In genomic region chr1:22342734-22343191, GRCh38 we compare ENCODE assay signal across 4 cellular contexts.
TF ChIP-seq lines count a peak whose summit lies in the region.

No MANE protein-coding gene starts in this region.

TF ChIP-seq in SK-N-SH, 30 proteins besides CTCF, POLR2A, EP300 and RAD21:
- TF ChIP-seq EZH2phosphoT487 (IDR thresholded peaks at IDR 0.05; ENCODE audit: borderline replicate concordance, low read depth), result no peak
- TF ChIP-seq NRF1 (IDR thresholded peaks at IDR 0.05; ENCODE audit: low read depth, low read length), result no peak
- no peak for TF ChIP-seq SMC3 (IDR thresholded peaks at IDR 0.05; ENCODE audit: low read depth, low read length)

TF ChIP-seq in SK-N-SH treated with all-trans-retinoic acid at 6 μM for 48 hours, 23 proteins besides CTCF, POLR2A, EP300 and RAD21:
- no peak for TF ChIP-seq TOX (CRISPR knock-in tag; IDR thresholded peaks at IDR 0.05; ENCODE audit: borderline replicate concordance)
- TF ChIP-seq ARNTL (CRISPR knock-in tag; IDR thresholded peaks at IDR 0.05; ENCODE audit: borderline replicate concordance, low read depth), result no peak
- TF ChIP-seq, protein P1, sequence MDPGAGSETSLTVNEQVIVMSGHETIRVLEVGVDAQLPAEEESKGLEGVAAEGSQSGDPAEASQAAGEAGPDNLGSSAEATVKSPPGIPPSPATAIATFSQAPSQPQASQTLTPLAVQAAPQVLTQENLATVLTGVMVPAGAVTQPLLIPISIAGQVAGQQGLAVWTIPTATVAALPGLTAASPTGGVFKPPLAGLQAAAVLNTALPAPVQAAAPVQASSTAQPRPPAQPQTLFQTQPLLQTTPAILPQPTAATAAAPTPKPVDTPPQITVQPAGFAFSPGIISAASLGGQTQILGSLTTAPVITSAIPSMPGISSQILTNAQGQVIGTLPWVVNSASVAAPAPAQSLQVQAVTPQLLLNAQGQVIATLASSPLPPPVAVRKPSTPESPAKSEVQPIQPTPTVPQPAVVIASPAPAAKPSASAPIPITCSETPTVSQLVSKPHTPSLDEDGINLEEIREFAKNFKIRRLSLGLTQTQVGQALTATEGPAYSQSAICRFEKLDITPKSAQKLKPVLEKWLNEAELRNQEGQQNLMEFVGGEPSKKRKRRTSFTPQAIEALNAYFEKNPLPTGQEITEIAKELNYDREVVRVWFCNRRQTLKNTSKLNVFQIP (CRISPR knock-in tag; IDR thresholded peaks at IDR 0.05; ENCODE audit: borderline replicate concordance, low read depth), result no peak
- TF ChIP-seq ESRRG (CRISPR knock-in tag; IDR thresholded peaks at IDR 0.05), result no peak
- TF ChIP-seq ZNF565 (CRISPR knock-in tag; conservative IDR thresholded peaks at IDR 0.05; ENCODE audit: low read depth), result no peak
- TF ChIP-seq ZNF8 (CRISPR knock-in tag; IDR thresholded peaks at IDR 0.05), result no peak
- no peak for TF ChIP-seq OSR1 (CRISPR knock-in tag; IDR thresholded peaks at IDR 0.05)
- no peak for TF ChIP-seq CREB5 (CRISPR knock-in tag; IDR thresholded peaks at IDR 0.05; ENCODE audit: low read depth)
- no peak for TF ChIP-seq ZFP3 (CRISPR knock-in tag; IDR thresholded peaks at IDR 0.05)
- TF ChIP-seq, protein P2, sequence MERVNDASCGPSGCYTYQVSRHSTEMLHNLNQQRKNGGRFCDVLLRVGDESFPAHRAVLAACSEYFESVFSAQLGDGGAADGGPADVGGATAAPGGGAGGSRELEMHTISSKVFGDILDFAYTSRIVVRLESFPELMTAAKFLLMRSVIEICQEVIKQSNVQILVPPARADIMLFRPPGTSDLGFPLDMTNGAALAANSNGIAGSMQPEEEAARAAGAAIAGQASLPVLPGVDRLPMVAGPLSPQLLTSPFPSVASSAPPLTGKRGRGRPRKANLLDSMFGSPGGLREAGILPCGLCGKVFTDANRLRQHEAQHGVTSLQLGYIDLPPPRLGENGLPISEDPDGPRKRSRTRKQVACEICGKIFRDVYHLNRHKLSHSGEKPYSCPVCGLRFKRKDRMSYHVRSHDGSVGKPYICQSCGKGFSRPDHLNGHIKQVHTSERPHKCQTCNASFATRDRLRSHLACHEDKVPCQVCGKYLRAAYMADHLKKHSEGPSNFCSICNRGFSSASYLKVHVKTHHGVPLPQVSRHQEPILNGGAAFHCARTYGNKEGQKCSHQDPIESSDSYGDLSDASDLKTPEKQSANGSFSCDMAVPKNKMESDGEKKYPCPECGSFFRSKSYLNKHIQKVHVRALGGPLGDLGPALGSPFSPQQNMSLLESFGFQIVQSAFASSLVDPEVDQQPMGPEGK (CRISPR knock-in tag; IDR thresholded peaks at IDR 0.05; ENCODE audit: borderline replicate concordance), result no peak
- TF ChIP-seq ZC3H10 (CRISPR knock-in tag; IDR thresholded peaks at IDR 0.05), result no peak
- TF ChIP-seq BACH2 (CRISPR knock-in tag; IDR thresholded peaks at IDR 0.05; ENCODE audit: borderline replicate concordance), result no peak
- TF ChIP-seq PPARA (CRISPR knock-in tag; IDR thresholded peaks at IDR 0.05; ENCODE audit: borderline replicate concordance), result no peak
- no peak for TF ChIP-seq GLIS3 (CRISPR knock-in tag; IDR thresholded peaks at IDR 0.05)
- no peak for TF ChIP-seq ZNF70 (CRISPR knock-in tag; IDR thresholded peaks at IDR 0.05)
- TF ChIP-seq SNAI2 (CRISPR knock-in tag; IDR thresholded peaks at IDR 0.05), result no peak
- TF ChIP-seq RARB (CRISPR knock-in tag; IDR thresholded peaks at IDR 0.05), result no peak

TF ChIP-seq in H1, 55 proteins besides CTCF, POLR2A, EP300 and RAD21:
- TF ChIP-seq RXRA (IDR thresholded peaks at IDR 0.05; ENCODE audit: insufficient read depth, low read depth, low read length) (no peak), SUZ12 (IDR thresholded peaks at IDR 0.05; ENCODE audit: low read length) (no peak), MAX (IDR thresholded peaks at IDR 0.05) (no peak), TAF1 (IDR thresholded peaks at IDR 0.05; ENCODE audit: low read depth, low read length) (no peak), ZNF274 (IDR thresholded peaks at IDR 0.05; ENCODE audit: borderline replicate concordance, extremely low read depth, low read length) (no peak), EZH2 (IDR thresholded peaks at IDR 0.05; ENCODE audit: low read depth, low read length, severe bottlenecking) (no peak), BCL11A (IDR thresholded peaks at IDR 0.05; ENCODE audit: low read depth in 2 of 2, low read length in 2 of 2) (no peak), RBBP5 (IDR thresholded peaks at IDR 0.05; ENCODE audit: borderline replicate concordance, low read depth, low read length) (no peak), HDAC6 (IDR thresholded peaks at IDR 0.05; ENCODE audit: low read depth, low read length) (no peak), SAP30 (IDR thresholded peaks at IDR 0.05; ENCODE audit: insufficient read depth, insufficient replicate concordance, low read length) (no peak), CBX8 (IDR thresholded peaks at IDR 0.05; ENCODE audit: borderline replicate concordance, low read depth, low read length) (no peak), FOSL1 (IDR thresholded peaks at IDR 0.05; ENCODE audit: insufficient read depth, low read depth, low read length) (no peak), ASH2L (IDR thresholded peaks at IDR 0.05; ENCODE audit: low read length) (no peak), CHD1 (IDR thresholded peaks at IDR 0.05; ENCODE audit: low read depth, low read length) (no peak), TAF7 (optimal IDR thresholded peaks at IDR 0.05; ENCODE audit: borderline replicate concordance, low read depth, low read length) (no peak), SRF (IDR thresholded peaks at IDR 0.05; ENCODE audit: low read depth, low read length) (no peak)

TF ChIP-seq in neural cell, 6 proteins besides CTCF, POLR2A, EP300 and RAD21:
- TF ChIP-seq TAF1 (IDR thresholded peaks at IDR 0.05; ENCODE audit: low read depth) (no peak), MXI1 (conservative IDR thresholded peaks at IDR 0.05; ENCODE audit: poor library complexity, severe bottlenecking) (no peak), SMC3 (conservative IDR thresholded peaks at IDR 0.05; ENCODE audit: poor library complexity) (no peak), POLR2AphosphoS5 (IDR thresholded peaks at IDR 0.05) (no peak), EZH2 (IDR thresholded peaks at IDR 0.05; ENCODE audit: borderline replicate concordance, insufficient read depth, low read length, poor library complexity, severe bottlenecking) (no peak), REST (IDR thresholded peaks at IDR 0.05; ENCODE audit: borderline replicate concordance) (no peak)
